In the genomic region with DNA sequence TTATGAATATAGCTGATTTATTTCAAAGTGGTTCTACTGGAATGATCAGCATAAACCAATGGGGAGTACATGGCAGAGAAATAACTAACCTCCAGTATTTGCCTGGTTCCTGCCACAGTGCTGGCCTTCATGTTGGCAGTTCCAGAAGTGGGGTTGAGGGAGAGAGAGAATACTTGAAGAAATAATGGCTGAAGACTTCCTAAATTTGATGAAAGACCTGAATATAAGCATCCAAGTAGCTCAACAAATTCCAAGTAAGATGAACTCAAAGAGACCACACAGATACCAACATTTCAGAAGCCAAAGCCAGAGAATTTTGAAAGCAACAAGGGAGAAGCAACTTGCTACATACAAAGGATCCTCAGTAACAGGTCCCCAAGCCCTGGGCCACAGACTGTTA, we compare ENCODE assay signal across 19 cellular contexts. TPM values are rescaled to one million over a fixed set of nuclear protein-coding genes. Genes with fewer than 3 reads are reported as not detected.
DNase-seq lines count a peak whose midpoint lies in the region; ATAC-seq and TF ChIP-seq lines count a peak whose summit lies in the region.
"Had no signal": no experiment of that assay in that cellular context is flagged by ENCODE, and none has a peak within 500 bp of the region (broad histone marks: within the 10 kb centered on the region; RNA-seq: fewer than 3 reads in every experiment).

No MANE protein-coding gene starts in this region.

- H3K36me3 Mint-ChIP-seq in activated naive CD8-positive, alpha-beta T cell, result peaks cover 44% of the 10 kb centered on the region
- H3K36me3 Mint-ChIP-seq in activated naive CD8-positive, alpha-beta T cell treated with anti-CD3 and anti-CD28 coated beads for 36 hours, result peaks cover 61% of the 10 kb centered on the region
- H3K36me3 Mint-ChIP-seq in naive thymus-derived CD8-positive, alpha-beta T cell, result peaks cover 30 to 74% (median 70%) of the 10 kb centered on the region in 3 donors

- H3K4me3 ChIP-seq in right cardiac atrium (ENCODE audit: low read length), result no peak overlapping the region
- no peak overlapping the region for H3K4me3 ChIP-seq in HEK293 (ENCODE audit: low read depth, low read length)
- H3K4me3 ChIP-seq: HAP-1 had no signal

- H3K9me3 Mint-ChIP-seq in activated naive CD8-positive, alpha-beta T cell (ENCODE audit: low read depth), result peaks cover 9% of the 10 kb centered on the region
- peaks cover 21% of the 10 kb centered on the region for H3K9me3 Mint-ChIP-seq in activated naive CD8-positive, alpha-beta T cell treated with anti-CD3 and anti-CD28 coated beads for 36 hours
- peaks cover 0 to 33% (median 12%) of the 10 kb centered on the region in 9 donors for H3K9me3 Mint-ChIP-seq in naive thymus-derived CD8-positive, alpha-beta T cell
- H3K9me3 Mint-ChIP-seq: HFFc6 had no signal

- no peak for TF ChIP-seq CTCF in HEK293 (tag by site-specific recombination; IDR thresholded peaks at IDR 0.05)

- no peak for DNase-seq in activated naive CD8-positive, alpha-beta T cell treated with anti-CD3 and anti-CD28 coated beads for 36 hours
- DNase-seq in right cardiac atrium (no peak), Right ventricle myocardium inferior (ENCODE audit: missing footprints) (no peak), head of caudate nucleus (no peak)
- DNase-seq in naive thymus-derived CD8-positive, alpha-beta T cell, result no peak
- no peak for DNase-seq in effector CD4-positive, alpha-beta T cell
- DNase-seq: ACHN; C1 segment of cervical spinal cord; Caco-2; CD8-positive, alpha-beta memory T cell; DND-41; GDM1; HFFc6 had no signal

- H3K36me3 ChIP-seq in HEK293 (ENCODE audit: control insufficient read depth in 2 of 2, insufficient read depth in 1 of 2, low read length in 2 of 2), result peaks cover 21 to 57% of the 10 kb centered on the region in 2 experiments

- H3K27me3 ChIP-seq in right cardiac atrium (ENCODE audit: control insufficient read depth, insufficient read depth), result no peaks in the 10 kb centered on the region

- H3K4me3 Mint-ChIP-seq in activated naive CD8-positive, alpha-beta T cell, result no peak overlapping the region
- no peak overlapping the region for H3K4me3 Mint-ChIP-seq in activated naive CD8-positive, alpha-beta T cell treated with anti-CD3 and anti-CD28 coated beads for 36 hours
- H3K4me3 Mint-ChIP-seq in naive thymus-derived CD8-positive, alpha-beta T cell, result peak overlapping the region in 1 of 10 donors; percentile 10
- H3K4me3 Mint-ChIP-seq: B cell; CD8-positive, alpha-beta memory T cell; HFFc6 had no signal

- H3K27ac ChIP-seq in right cardiac atrium (ENCODE audit: low read length) (peak overlapping the region; percentile 86), HEK293 (ENCODE audit: extremely low read depth, low read depth, low read length) (no peak overlapping the region)

- POLR2A ChIA-PET in HEK293 (lab: Yijun Ruan, JAX), result interaction anchor here (0.6 kb wide), 1 partner anchor 171 kb away, joined by 4 read pairs; no protein-coding TSS in a partner anchor
- POLR2A ChIA-PET in naive thymus-derived CD8-positive, alpha-beta T cell (lab: Charles Lee), result interaction anchor here (0.7 to 1.9 kb wide), 5 partner anchors 9 to 65 kb away, joined by 3 to 6 read pairs (median 3); partner anchors contain the start of gene PRMT2

- H3K9me3 ChIP-seq in right cardiac atrium (ENCODE audit: control insufficient read depth, low read length), result no peaks in the 10 kb centered on the region
- H3K9me3 ChIP-seq in HEK293 (ENCODE audit: control insufficient read depth, insufficient read depth, low read depth, low read length), result no peaks in the 10 kb centered on the region
- H3K9me3 ChIP-seq: Caco-2, HAP-1 had no signal

- peak overlapping the region; percentile 58 for H3K27ac Mint-ChIP-seq in activated naive CD8-positive, alpha-beta T cell
- no peak overlapping the region for H3K27ac Mint-ChIP-seq in activated naive CD8-positive, alpha-beta T cell treated with anti-CD3 and anti-CD28 coated beads for 36 hours
- peak overlapping the region; percentile 3 to 83 (median 65) for H3K27ac Mint-ChIP-seq in naive thymus-derived CD8-positive, alpha-beta T cell
- H3K27ac Mint-ChIP-seq: HFFc6 had no signal

- H3K4me1 ChIP-seq in right cardiac atrium (ENCODE audit: control insufficient read depth, insufficient read depth, low read length) (no peaks in the 10 kb centered on the region), HEK293 (ENCODE audit: control insufficient read depth, insufficient read depth, low read length) (no peaks in the 10 kb centered on the region)
- H3K4me1 ChIP-seq: Caco-2, HAP-1 had no signal

- ATAC-seq in right cardiac atrium, result no peak
- no peak for ATAC-seq in Right ventricle myocardium inferior
- ATAC-seq in naive thymus-derived CD8-positive, alpha-beta T cell, result no peak

- CTCF ChIA-PET in HEK293 (lab: Yijun Ruan, JAX), result interaction anchor here (0.6 kb wide), 1 partner anchor 195 kb away, joined by 4 read pairs; no protein-coding TSS in a partner anchor

- no peaks in the 10 kb centered on the region for H3K27me3 Mint-ChIP-seq in activated naive CD8-positive, alpha-beta T cell
- H3K27me3 Mint-ChIP-seq in activated naive CD8-positive, alpha-beta T cell treated with anti-CD3 and anti-CD28 coated beads for 36 hours, result no peaks in the 10 kb centered on the region
- H3K27me3 Mint-ChIP-seq in naive thymus-derived CD8-positive, alpha-beta T cell, result no peaks in the 10 kb centered on the region
- H3K27me3 Mint-ChIP-seq: B cell; CD8-positive, alpha-beta memory T cell had no signal

- peaks cover 64% of the 10 kb centered on the region for H3K4me1 Mint-ChIP-seq in activated naive CD8-positive, alpha-beta T cell (ENCODE audit: low read depth)
- H3K4me1 Mint-ChIP-seq in activated naive CD8-positive, alpha-beta T cell treated with anti-CD3 and anti-CD28 coated beads for 36 hours, result peaks cover 37% of the 10 kb centered on the region
- peaks cover 21 to 73% (median 59%) of the 10 kb centered on the region in 4 donors for H3K4me1 Mint-ChIP-seq in naive thymus-derived CD8-positive, alpha-beta T cell

- intact Hi-C loops in right cardiac atrium (cut with DNase I), result no loop called here
- intact Hi-C loops in Right ventricle myocardium inferior (cut with DNase I), result no loop called here
- intact Hi-C loops in head of caudate nucleus (cut with DNase I), result no loop called here

TF ChIP-seq in HEK293, 187 proteins besides CTCF, POLR2A, EP300 and RAD21:
- peak; percentile 75 for TF ChIP-seq ZNF558 (tag by site-specific recombination; IDR thresholded peaks at IDR 0.05)
- peak; percentile 60; the same call in 1 of the 2 replicates for TF ChIP-seq ZNF707 (tag by site-specific recombination; IDR thresholded peaks at IDR 0.05)
- no peak for TF ChIP-seq ZNF521 (tag by site-specific recombination; IDR thresholded peaks at IDR 0.05)

RNA-seq across cellular contexts. Expression of gene S100B, which starts 34.3 kb away (rescaled TPM):
- total RNA-seq in activated naive CD8-positive, alpha-beta T cell treated with anti-CD3 and anti-CD28 coated beads for 36 hours, result 10 to 100 TPM in 1 of 2 experiments, 1 to 10 TPM in 1; 8.7 to 10.5 TPM
- total RNA-seq in right cardiac atrium (10 to 100 TPM in 2 of 4 donors, 1 to 10 TPM in 2; 7.1 to 12.0 (median 9.8) TPM), Right ventricle myocardium inferior (8.3 TPM)
- polyA plus RNA-seq in right cardiac atrium, result 36.3 TPM
- 10 to 100 TPM; 73.4 to 73.5 TPM for total RNA-seq in naive thymus-derived CD8-positive, alpha-beta T cell
- 100 to 1,000 TPM in 2 of 3 donors, 10 to 100 TPM in 1; 92.4 to 271 (median 227) TPM for polyA plus RNA-seq in naive thymus-derived CD8-positive, alpha-beta T cell
- total RNA-seq: A172, B cell, Caco-2, HFFc6, HT1080 had no signal
